22 cellular contexts compared by ENCODE assay signal in the genomic region with DNA sequence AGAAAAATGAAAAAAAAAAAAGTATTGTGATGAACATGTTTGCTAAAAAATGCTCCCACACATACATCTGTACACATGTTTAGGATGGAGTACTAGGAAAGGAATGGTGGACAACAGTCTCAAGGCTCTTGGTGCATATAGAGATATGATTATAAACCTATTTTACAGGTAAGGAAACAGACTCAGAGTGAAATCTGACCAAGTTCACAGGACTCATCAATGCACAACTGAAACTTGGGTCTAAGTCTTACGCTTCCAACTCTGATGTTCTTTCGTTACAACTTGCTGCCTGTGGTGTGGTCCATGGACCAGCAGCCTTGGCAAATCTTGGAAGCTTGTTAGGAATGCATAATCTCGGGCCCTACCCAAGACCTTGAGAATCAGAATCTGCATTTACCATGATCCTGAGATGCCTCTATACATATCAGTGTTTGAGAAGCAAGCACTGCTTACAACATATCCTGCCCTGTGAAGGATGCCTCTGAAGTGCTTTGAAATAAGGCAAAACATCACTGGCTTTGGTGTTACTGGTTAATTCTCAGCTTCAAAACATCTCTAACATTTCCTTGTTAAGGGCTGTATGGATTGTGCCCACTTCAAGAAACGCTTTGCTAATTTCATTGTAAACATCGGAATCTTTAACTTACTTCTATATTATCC.
"Had no signal": no experiment of that assay in that cellular context is flagged by ENCODE, and none has a peak within 500 bp of the region (broad histone marks: within the 10 kb centered on the region; RNA-seq: fewer than 3 reads in every experiment).

No MANE protein-coding gene starts in this region.

- H3K27me3 Mint-ChIP-seq: activated CD4-positive, alpha-beta memory T cell treated with anti-CD3 and anti-CD28 coated beads, Interleukin-2, amount 10 ng/mL, durations not matched to agents 7 days and 5 days; stimulated activated naive CD8-positive, alpha-beta T cell treated with anti-CD3 and anti-CD28 coated beads, Interleukin-15, Interleukin-2, amounts not matched to agents 100 ng/mL and 50 ng/mL, for 24 hours had no signal

- H3K4me3 Mint-ChIP-seq: activated CD4-positive, alpha-beta memory T cell treated with anti-CD3 and anti-CD28 coated beads, Interleukin-2, amount 10 ng/mL, durations not matched to agents 7 days and 5 days; endodermal cell; immature natural killer cell; stimulated activated naive CD8-positive, alpha-beta T cell treated with anti-CD3 and anti-CD28 coated beads, Interleukin-15, Interleukin-2, amounts not matched to agents 100 ng/mL and 50 ng/mL, for 24 hours; WTC11 had no signal

- H3K9me3 Mint-ChIP-seq: activated CD4-positive, alpha-beta memory T cell treated with anti-CD3 and anti-CD28 coated beads, Interleukin-2, amount 10 ng/mL, durations not matched to agents 7 days and 5 days; immature natural killer cell; stimulated activated naive CD8-positive, alpha-beta T cell treated with anti-CD3 and anti-CD28 coated beads, Interleukin-15, Interleukin-2, amounts not matched to agents 100 ng/mL and 50 ng/mL, for 24 hours had no signal

- FAIRE-seq: kidney, urothelium cell line had no signal

- H3K4me1 Mint-ChIP-seq: endodermal cell, WTC11 had no signal

- ATAC-seq: esophagus mucosa, left colon, right lobe of liver, WTC11 had no signal

- H3K27ac Mint-ChIP-seq: activated CD4-positive, alpha-beta memory T cell treated with anti-CD3 and anti-CD28 coated beads, Interleukin-2, amount 10 ng/mL, durations not matched to agents 7 days and 5 days; endodermal cell; immature natural killer cell; progenitor cell of endocrine pancreas; stimulated activated naive CD8-positive, alpha-beta T cell treated with anti-CD3 and anti-CD28 coated beads, Interleukin-15, Interleukin-2, amounts not matched to agents 100 ng/mL and 50 ng/mL, for 24 hours; WTC11 had no signal

- DNase-seq: activated CD4-positive, alpha-beta memory T cell treated with anti-CD3 and anti-CD28 coated beads, Interleukin-2, amount 10 ng/mL, durations not matched to agents 7 days and 5 days; activated gamma-delta T cell treated with Interleukin-2 at 50 U/mL for 16 hours; central memory CD4-positive, alpha-beta T cell; endodermal cell; foreskin fibroblast; head of caudate nucleus; hypothalamus; immature natural killer cell; left colon; mammary epithelial cell; ovary; SK-N-SH; stimulated activated CD4-positive, alpha-beta T cell treated with anti-CD3 and anti-CD28 coated beads, Interleukin-2, amount 100 ng/mL, for 48 hours; SW 1271; trophoblast cell had no signal

- H3K36me3 Mint-ChIP-seq: immature natural killer cell had no signal
